ENCODE assay signal across 8 cellular contexts in genomic region chr15:90871097-90871715, GRCh38. TPM values are rescaled to one million over a fixed set of nuclear protein-coding genes. Genes with fewer than 3 reads are reported as not detected.
DNase-seq lines count a peak whose midpoint lies in the region; ATAC-seq and TF ChIP-seq lines count a peak whose summit lies in the region.

No MANE protein-coding gene starts in this region.

- H3K4me1 ChIP-seq in right atrium auricular region: peaks cover 0 to 54% of the 10 kb centered on the region in 2 donors

- DNase-seq in NCI-H146 (lab: John Stamatoyannopoulos, UW): peak; percentile 20
- DNase-seq in NCI-H146 treated with DMSO at 0.1 percent for 48 hours (lab: John Stamatoyannopoulos, UW; ENCODE audit: unreplicated experiment): no peak
- no peak for DNase-seq in LNCaP clone FGC (ENCODE audit: low read depth)
- no peak for DNase-seq in right atrium auricular region (ENCODE audit: low spot score)
- no peak for DNase-seq in sciatic nerve (ENCODE audit: low spot score)
- DNase-seq in DMS114 treated with DMSO at 0.1 percent for 48 hours (lab: John Stamatoyannopoulos, UW; ENCODE audit: unreplicated experiment): no peak

- peaks cover 11% of the 10 kb centered on the region for H3K36me3 ChIP-seq in right atrium auricular region

- intact Hi-C loops in sciatic nerve (cut with DNase I): no loop called here

- TF ChIP-seq CTCF in LNCaP clone FGC (IDR thresholded peaks at IDR 0.05; ENCODE audit: control insufficient read depth, extremely low read depth, insufficient read depth) (no peak), right atrium auricular region (IDR thresholded peaks at IDR 0.05) (no peak)

- H3K9me3 Mint-ChIP-seq in activated naive CD8-positive, alpha-beta T cell (ENCODE audit: low read depth): no peaks in the 10 kb centered on the region

- H3K4me3 Mint-ChIP-seq in activated naive CD8-positive, alpha-beta T cell: peak overlapping the region; percentile 91

- peak overlapping the region; percentile 95 to 98 for H3K27ac ChIP-seq in right atrium auricular region

- H3K4me1 Mint-ChIP-seq in activated naive CD8-positive, alpha-beta T cell (ENCODE audit: low read depth): peaks cover 51% of the 10 kb centered on the region

- peak overlapping the region; percentile 67 for H3K4me3 ChIP-seq in LNCaP clone FGC (ENCODE audit: low read depth, low read length)
- peak overlapping the region; percentile 73 to 80 for H3K4me3 ChIP-seq in right atrium auricular region

- H3K27ac Mint-ChIP-seq in activated naive CD8-positive, alpha-beta T cell: peak overlapping the region; percentile 91

- no peaks in the 10 kb centered on the region for H3K36me3 Mint-ChIP-seq in activated naive CD8-positive, alpha-beta T cell

- no peaks in the 10 kb centered on the region for H3K27me3 ChIP-seq in right atrium auricular region

- no peaks in the 10 kb centered on the region for H3K9me3 ChIP-seq in right atrium auricular region

- no peaks in the 10 kb centered on the region for H3K27me3 Mint-ChIP-seq in activated naive CD8-positive, alpha-beta T cell

- ATAC-seq in sciatic nerve (peak; percentile 23), HG02970 (IDR thresholded peaks at IDR 0.05; ENCODE audit: low FRiP score, unreplicated experiment) (no peak)

RNA-seq across cellular contexts. Expression of gene FURIN, which starts 2.8 kb away (rescaled TPM):
- 10 to 100 TPM; 57.1 to 82.8 TPM for total RNA-seq in right atrium auricular region
- 51.6 TPM for total RNA-seq in sciatic nerve

RNA-seq across cellular contexts. Expression of gene FES, which starts 13.1 kb away (rescaled TPM):
- total RNA-seq in right atrium auricular region (10 to 100 TPM in 1 of 2 donors, 1 to 10 TPM in 1; 9.3 to 14.9 TPM), sciatic nerve (44.8 TPM)

RNA-seq across cellular contexts. Expression of gene MAN2A2, which starts 31.9 kb away (rescaled TPM):
- 10 to 100 TPM; 41.7 to 42.3 TPM for total RNA-seq in right atrium auricular region
- total RNA-seq in sciatic nerve: 150 TPM
